ENCODE assay signal across 12 cellular contexts in genomic region chr3:29140706-29141105, GRCh38.
DNase-seq lines count a peak whose midpoint lies in the region; ATAC-seq and TF ChIP-seq lines count a peak whose summit lies in the region.
"Had no signal": no experiment of that assay in that cellular context is flagged by ENCODE, and none has a peak within 500 bp of the region (broad histone marks: within the 10 kb centered on the region; RNA-seq: fewer than 3 reads in every experiment).

No MANE protein-coding gene starts in this region.

- no peaks in the 10 kb centered on the region for H3K27me3 Mint-ChIP-seq in CD8-positive, alpha-beta memory T cell
- no peaks in the 10 kb centered on the region for H3K27me3 Mint-ChIP-seq in natural killer cell treated with Interleukin-12 subunit alpha and Interleukin-12 subunit beta and Interleukin-15 and Interleukin-18, amount 100 ng/mL, for 72 hours

- no peak for ATAC-seq in natural killer cell treated with Interleukin-12 subunit alpha and Interleukin-12 subunit beta and Interleukin-15 and Interleukin-18, amount 100 ng/mL, for 72 hours
- ATAC-seq in HG03159 (IDR thresholded peaks at IDR 0.05; ENCODE audit: unreplicated experiment) = no peak
- no peak for ATAC-seq in GM18502 (IDR thresholded peaks at IDR 0.05; ENCODE audit: poor library complexity, unreplicated experiment)

- no peaks in the 10 kb centered on the region for H4K20me1 ChIP-seq in BLaER1 treated with 17β-estradiol and CSF1 and Interleukin-3, amounts not matched to agents 10 nM and 100 nM

- H3K4me1 ChIP-seq in BLaER1 treated with 17β-estradiol and CSF1 and Interleukin-3, amounts not matched to agents 10 nM and 100 nM = peaks cover 0 to 40% (median 28%) of the 10 kb centered on the region in 10 experiments; a peak in 17 of 20 replicates
- H3K4me1 ChIP-seq in SJSA1 (replicated peaks) = peaks cover 32% of the 10 kb centered on the region
- H3K4me1 ChIP-seq in cardiac muscle cell (ENCODE audit: low read depth) = peaks cover 39% of the 10 kb centered on the region
- no peaks in the 10 kb centered on the region for H3K4me1 ChIP-seq in CD8-positive, alpha-beta memory T cell (ENCODE audit: insufficient read depth, low read length)

- no peak for TF ChIP-seq CTCF in cardiac muscle cell (IDR thresholded peaks at IDR 0.05; ENCODE audit: low read depth, low read length)

- peak overlapping the region in 9 of 11 experiments; percentile 20 to 62 (median 56); a peak in 17 of 22 replicates for H3K4me2 ChIP-seq in BLaER1 treated with 17β-estradiol and CSF1 and Interleukin-3, amounts not matched to agents 10 nM and 100 nM

- no peak overlapping the region for H3K27ac Mint-ChIP-seq in CD8-positive, alpha-beta memory T cell
- no peak overlapping the region for H3K27ac Mint-ChIP-seq in natural killer cell treated with Interleukin-12 subunit alpha and Interleukin-12 subunit beta and Interleukin-15 and Interleukin-18, amount 100 ng/mL, for 72 hours

- H3K27me3 ChIP-seq in BLaER1 treated with 17β-estradiol and CSF1 and Interleukin-3, amounts not matched to agents 10 nM and 100 nM = no peaks in the 10 kb centered on the region
- H3K27me3 ChIP-seq in SJSA1 (replicated peaks) (no peaks in the 10 kb centered on the region), cardiac muscle cell (no peaks in the 10 kb centered on the region)
- H3K27me3 ChIP-seq in CD8-positive, alpha-beta memory T cell (ENCODE audit: insufficient read depth, low read length, poor library complexity, severe bottlenecking) = no peaks in the 10 kb centered on the region

- H3K9ac ChIP-seq in BLaER1 treated with 17β-estradiol and CSF1 and Interleukin-3, amounts not matched to agents 10 nM and 100 nM = peak overlapping the region in 2 of 11 experiments; percentile 14 to 41; a peak in 3 of 22 replicates

- no peak overlapping the region for H3K4me3 Mint-ChIP-seq in CD8-positive, alpha-beta memory T cell
- H3K4me3 Mint-ChIP-seq in natural killer cell treated with Interleukin-12 subunit alpha and Interleukin-12 subunit beta and Interleukin-15 and Interleukin-18, amount 100 ng/mL, for 72 hours = no peak overlapping the region

- H3K36me3 ChIP-seq in BLaER1 treated with 17β-estradiol and CSF1 and Interleukin-3, amounts not matched to agents 10 nM and 100 nM = no peaks in the 10 kb centered on the region
- no peaks in the 10 kb centered on the region for H3K36me3 ChIP-seq in SJSA1
- no peaks in the 10 kb centered on the region for H3K36me3 ChIP-seq in cardiac muscle cell
- no peaks in the 10 kb centered on the region for H3K36me3 ChIP-seq in CD8-positive, alpha-beta memory T cell (ENCODE audit: insufficient read depth, low read length)

- no peaks in the 10 kb centered on the region for H3K9me3 ChIP-seq in BLaER1 treated with 17β-estradiol and CSF1 and Interleukin-3, amounts not matched to agents 10 nM and 100 nM (replicated peaks in 1 of 11)
- H3K9me3 ChIP-seq in SJSA1 (replicated peaks) (no peaks in the 10 kb centered on the region), cardiac muscle cell (ENCODE audit: low read depth) (no peaks in the 10 kb centered on the region)
- H3K9me3 ChIP-seq in CD8-positive, alpha-beta memory T cell (ENCODE audit: low read length) = no peaks in the 10 kb centered on the region

- no peaks in the 10 kb centered on the region for H3K4me1 Mint-ChIP-seq in CD8-positive, alpha-beta memory T cell
- no peaks in the 10 kb centered on the region for H3K4me1 Mint-ChIP-seq in natural killer cell treated with Interleukin-12 subunit alpha and Interleukin-12 subunit beta and Interleukin-15 and Interleukin-18, amount 100 ng/mL, for 72 hours (ENCODE audit: low read depth in 2 of 2)

- POLR2A ChIA-PET in CD8-positive, alpha-beta memory T cell (lab: Charles Lee) = no interaction called here

- peaks cover 0 to 5% (median 0%) of the 10 kb centered on the region in 5 donors for H3K9me3 Mint-ChIP-seq in CD8-positive, alpha-beta memory T cell
- H3K9me3 Mint-ChIP-seq in natural killer cell treated with Interleukin-12 subunit alpha and Interleukin-12 subunit beta and Interleukin-15 and Interleukin-18, amount 100 ng/mL, for 72 hours = peaks cover 7% of the 10 kb centered on the region

- peak in 1 of 2 experiments; percentile 44 for DNase-seq in SJSA1 (ENCODE audit: low read depth in 1 of 2, low spot score in 2 of 2)
- DNase-seq in cardiac muscle cell (ENCODE audit: low read depth in 1 of 2, low spot score in 1 of 2) = peak; percentile 21 to 52
- DNase-seq in pons (ENCODE audit: low spot score) = peak; percentile 81
- no peak for DNase-seq in CD8-positive, alpha-beta memory T cell
- DNase-seq in natural killer cell treated with Interleukin-12 subunit alpha and Interleukin-12 subunit beta and Interleukin-15 and Interleukin-18, amount 100 ng/mL, for 72 hours (ENCODE audit: low spot score) = no peak
- DNase-seq: activated CD4-positive, alpha-beta T cell treated with anti-CD3 and anti-CD28 coated beads, Interleukin-2, amount 50 U/mL, for 1 hour; NCI-H146; stimulated activated CD4-positive, alpha-beta T cell treated with anti-CD3 and anti-CD28 coated beads, Interleukin-15, amount 100 ng/mL, for 24 hours had no signal

- H3K27ac ChIP-seq in BLaER1 treated with 17β-estradiol and CSF1 and Interleukin-3, amounts not matched to agents 10 nM and 100 nM = peak overlapping the region in 6 of 11 experiments; percentile 16 to 63 (median 50); a peak in 11 of 22 replicates
- H3K27ac ChIP-seq in SJSA1 (peak overlapping the region; percentile 31), cardiac muscle cell (peak overlapping the region; percentile 24)
- no peak overlapping the region for H3K27ac ChIP-seq in CD8-positive, alpha-beta memory T cell (ENCODE audit: low read depth, low read length)
- H3K27ac ChIP-seq: epithelial cell of prostate had no signal

- H3K36me3 Mint-ChIP-seq in CD8-positive, alpha-beta memory T cell = no peaks in the 10 kb centered on the region
- H3K36me3 Mint-ChIP-seq in natural killer cell treated with Interleukin-12 subunit alpha and Interleukin-12 subunit beta and Interleukin-15 and Interleukin-18, amount 100 ng/mL, for 72 hours = no peaks in the 10 kb centered on the region

- no peak overlapping the region for H3K4me3 ChIP-seq in BLaER1 treated with 17β-estradiol and CSF1 and Interleukin-3, amounts not matched to agents 10 nM and 100 nM
- H3K4me3 ChIP-seq in SJSA1 (no peak overlapping the region), cardiac muscle cell (no peak overlapping the region)
- no peak overlapping the region for H3K4me3 ChIP-seq in CD8-positive, alpha-beta memory T cell (ENCODE audit: low read length)

- CTCF ChIA-PET in CD8-positive, alpha-beta memory T cell (lab: Charles Lee) = no interaction called here

Comparison
In these comparisons a context has a peak if more than half of its experiments do, and no peak if none do; other contexts are left out.
1. DNase-seq: peak in cardiac muscle cell (2 of 2) and pons (single experiment); none in CD8-positive, alpha-beta memory T cell (0 of 5) and natural killer cell treated with Interleukin-12 subunit alpha and Interleukin-12 subunit beta and Interleukin-15 and Interleukin-18, amount 100 ng/mL, for 72 hours (single experiment).